ENCODE assay signal across 10 cellular contexts in genomic region chr6:4320860-4321259, GRCh38.
DNase-seq lines count a peak whose midpoint lies in the region; TF ChIP-seq lines count a peak whose summit lies in the region.
"Had no signal": no experiment of that assay in that cellular context is flagged by ENCODE, and none has a peak within 500 bp of the region (broad histone marks: within the 10 kb centered on the region; RNA-seq: fewer than 3 reads in every experiment).

No MANE protein-coding gene starts in this region.

- H3K27ac ChIP-seq in ACC112 (ENCODE audit: low read depth, low read length) = peak overlapping the region; percentile 97
- H3K27ac ChIP-seq in dorsolateral prefrontal cortex = peak overlapping the region in 1 of 59 donors; percentile 5

- DNase-seq in HS-27A (ENCODE audit: low read depth) (peak; percentile 64), astrocyte of the hippocampus (ENCODE audit: low read depth, low spot score) (peak; percentile 75), lung microvascular endothelial cell (ENCODE audit: low read depth in 2 of 2) (peak; percentile 31 to 91), dorsolateral prefrontal cortex (no peak), NOMO-1 treated with dmso at 0.1 percent for 144 hours (lab: John Stamatoyannopoulos, UW; ENCODE audit: unreplicated experiment) (no peak), NCI-H2171 treated with DMSO at 0.1 percent for 48 hours (lab: John Stamatoyannopoulos, UW) (no peak)
- DNase-seq in stimulated activated CD4-positive, alpha-beta T cell treated with anti-CD3 and anti-CD28 coated beads, Interleukin-15, amount 100 ng/mL, for 24 hours = no peak
- DNase-seq: activated CD4-positive, alpha-beta T cell treated with anti-CD3 and anti-CD28 coated beads for 1 hour; left cardiac atrium had no signal

- H3K27me3 ChIP-seq in ACC112 (ENCODE audit: insufficient read depth, low read length) (no peaks in the 10 kb centered on the region), dorsolateral prefrontal cortex (no peaks in the 10 kb centered on the region)

- intact Hi-C loops in dorsolateral prefrontal cortex (cut with DNase I) = no loop called here

- peak overlapping the region; percentile 33 for H2AFZ ChIP-seq in ACC112 (ENCODE audit: low read length, unreplicated experiment)

- peaks cover 39% of the 10 kb centered on the region for H3K4me1 ChIP-seq in ACC112 (ENCODE audit: control insufficient read depth, insufficient read depth, low read length, unreplicated experiment)

- H3K36me3 ChIP-seq in ACC112 (ENCODE audit: insufficient read depth, low read length) = no peaks in the 10 kb centered on the region

- H3K4me3 ChIP-seq in ACC112 (ENCODE audit: low read depth, low read length) (peak overlapping the region; percentile 14; the same call in 1 of the 2 replicates), dorsolateral prefrontal cortex (no peak overlapping the region)

- no peaks in the 10 kb centered on the region for H3K79me2 ChIP-seq in ACC112 (ENCODE audit: control insufficient read depth, insufficient read depth, low read length, unreplicated experiment)

- no peak for TF ChIP-seq CTCF in dorsolateral prefrontal cortex (IDR thresholded peaks at IDR 0.05 in 54 of 56, conservative IDR thresholded peaks at IDR 0.05 in 2 of 56; ENCODE audit: low read depth in 1 of 56, partially characterized antibody in 56 of 56)

Comparison
In these comparisons a context has a peak if more than half of its experiments do, and no peak if none do; other contexts are left out.
1. DNase-seq: peak in HS-27A (single experiment), astrocyte of the hippocampus (single experiment) and lung microvascular endothelial cell (2 of 2); none in dorsolateral prefrontal cortex (0 of 10), NOMO-1 treated with dmso at 0.1 percent for 144 hours (single experiment), NCI-H2171 treated with DMSO at 0.1 percent for 48 hours (single experiment) and stimulated activated CD4-positive, alpha-beta T cell treated with anti-CD3 and anti-CD28 coated beads, Interleukin-15, amount 100 ng/mL, for 24 hours (single experiment).